In the genomic region with DNA sequence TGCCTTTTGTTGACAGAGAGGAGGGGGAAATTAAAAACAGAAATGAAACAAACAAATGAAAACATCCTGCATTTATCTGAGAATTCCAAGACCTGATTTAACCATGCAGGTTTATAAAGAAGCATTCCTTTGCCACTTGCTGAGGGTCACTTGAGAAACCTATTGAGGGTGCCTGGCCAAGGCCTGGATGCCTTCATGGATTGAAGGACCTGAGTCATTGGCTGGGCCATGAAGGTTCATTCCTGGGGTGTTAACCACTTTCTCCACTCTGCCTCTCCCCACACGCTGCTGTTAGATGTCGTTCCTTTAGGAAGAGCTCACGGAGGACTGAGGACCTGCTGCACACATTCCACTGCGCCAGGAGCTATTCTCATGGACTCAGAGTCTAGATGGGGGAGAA, we compare ENCODE assay signal across 20 cellular contexts. TPM values are rescaled to one million over a fixed set of nuclear protein-coding genes. Genes with fewer than 3 reads are reported as not detected.
"Had no signal": no experiment of that assay in that cellular context is flagged by ENCODE, and none has a peak within 500 bp of the region (broad histone marks: within the 10 kb centered on the region; RNA-seq: fewer than 3 reads in every experiment).

No MANE protein-coding gene starts in this region.

- H3K27ac ChIP-seq: colonic mucosa, neutrophil, parathyroid adenoma, VCaP had no signal

- H3K4me3 Mint-ChIP-seq: activated T-cell treated with anti-CD3 and anti-CD28 coated beads, Interleukin-2, amount 50 U/mL, for 72 hours; naive thymus-derived CD4-positive, alpha-beta T cell; type B pancreatic cell had no signal

- H3K4me1 ChIP-seq: colonic mucosa, parathyroid adenoma had no signal

- DNase-seq: activated CD4-positive, alpha-beta T cell treated with anti-CD3 and anti-CD28 coated beads for 1 hour; activated CD8-positive, alpha-beta memory T cell treated with anti-CD3 and anti-CD28 coated beads for 24 hours; activated CD8-positive, alpha-beta memory T cell treated with anti-CD3 and anti-CD28 coated beads, Interleukin-2, amount 50 U/mL, for 48 hours; activated gamma-delta T cell treated with Interleukin-2 at 50 U/mL for 16 hours; activated T-cell treated with anti-CD3 and anti-CD28 coated beads, Interleukin-2, amount 50 U/mL, for 72 hours; adrenal gland; colonic mucosa; heart left ventricle; kidney; naive thymus-derived CD4-positive, alpha-beta T cell; stimulated activated naive CD8-positive, alpha-beta T cell treated with anti-CD3 and anti-CD28 coated beads, Interleukin-15, Interleukin-2, amounts not matched to agents 100 U/mL and 50 U/mL, for 24 hours; T1000 had no signal

- H3K9me3 Mint-ChIP-seq: activated naive CD4-positive, alpha-beta T cell treated with anti-CD3 and anti-CD28 coated beads, Interleukin-2, amount 50 U/mL, for 72 hours; activated T-cell treated with anti-CD3 and anti-CD28 coated beads, Interleukin-2, amount 50 U/mL, for 72 hours; naive thymus-derived CD4-positive, alpha-beta T cell; type B pancreatic cell had no signal

- H3K27ac Mint-ChIP-seq: activated T-cell treated with anti-CD3 and anti-CD28 coated beads, Interleukin-2, amount 50 U/mL, for 72 hours; naive thymus-derived CD4-positive, alpha-beta T cell; type B pancreatic cell had no signal

- H3K27me3 Mint-ChIP-seq: type B pancreatic cell had no signal

- ATAC-seq: activated naive CD4-positive, alpha-beta T cell treated with anti-CD3 and anti-CD28 coated beads, Interleukin-2, amount 50 U/mL, for 72 hours; activated T-cell treated with anti-CD3 and anti-CD28 coated beads, Interleukin-2, amount 50 U/mL, for 72 hours; heart left ventricle; left lobe of liver; naive thymus-derived CD4-positive, alpha-beta T cell; stimulated activated naive CD8-positive, alpha-beta T cell treated with anti-CD3 and anti-CD28 coated beads, Interleukin-15, Interleukin-2, amounts not matched to agents 100 U/mL and 50 U/mL, for 24 hours had no signal

- H3K27me3 ChIP-seq: adrenal gland, colonic mucosa, heart left ventricle, neutrophil had no signal

- H2AFZ ChIP-seq: parathyroid adenoma had no signal

- H3K9me3 ChIP-seq: adrenal gland, colonic mucosa, heart left ventricle, neutrophil had no signal

- H3K4me3 ChIP-seq: adrenal gland, colonic mucosa, heart left ventricle had no signal

- H3K79me2 ChIP-seq: parathyroid adenoma had no signal

- H3K36me3 ChIP-seq: adrenal gland, colonic mucosa, heart left ventricle, neutrophil had no signal

- H3K9ac ChIP-seq: parathyroid adenoma had no signal

- FAIRE-seq: frontal cortex, kidney had no signal

- H3K36me3 Mint-ChIP-seq: activated naive CD4-positive, alpha-beta T cell treated with anti-CD3 and anti-CD28 coated beads, Interleukin-2, amount 50 U/mL, for 72 hours; naive thymus-derived CD4-positive, alpha-beta T cell; type B pancreatic cell had no signal

RNA-seq across cellular contexts. Expression of gene DAAM2, which starts 49.7 kb away (rescaled TPM):
- total RNA-seq: activated naive CD4-positive, alpha-beta T cell treated with anti-CD3 and anti-CD28 coated beads, Interleukin-2, amount 50 U/mL, for 72 hours; activated T-cell treated with anti-CD3 and anti-CD28 coated beads, Interleukin-2, amount 50 U/mL, for 72 hours; naive thymus-derived CD4-positive, alpha-beta T cell; T-helper 1 cell treated with Interleukin-12 subunit alpha and Interleukin-12 subunit beta and Interleukin-4 antibody, amounts not matched to agents 30 ng/mL and 1 ng/mL, for 36 hours had no signal
